19 cellular contexts compared by ENCODE assay signal in genomic region chr10:43964486-43964885, GRCh38.
DNase-seq lines count a peak whose midpoint lies in the region; ATAC-seq and TF ChIP-seq lines count a peak whose summit lies in the region.
"Had no signal": no experiment of that assay in that cellular context is flagged by ENCODE, and none has a peak within 500 bp of the region (broad histone marks: within the 10 kb centered on the region; RNA-seq: fewer than 3 reads in every experiment).

No MANE protein-coding gene starts in this region.

- H3K9me3 ChIP-seq in BLaER1 (no peaks in the 10 kb centered on the region), lung (ENCODE audit: control insufficient read depth in 2 of 2, insufficient read depth in 1 of 2, low read length in 1 of 2) (peaks cover 0 to 2% of the 10 kb centered on the region in 2 donors)
- H3K9me3 ChIP-seq: HAP-1 had no signal

- no peak overlapping the region for H3K27ac Mint-ChIP-seq in activated T-helper 2 cell treated with anti-CD3 and anti-CD28 coated beads, Interferon-gamma antibody, Interleukin-2, Interleukin-4, amounts not matched to agents 10 μg/mL and 5 μg/mL and 100 μg/mL, durations not matched to agents 14 hours and 24 hours and 36 hours
- no peak overlapping the region for H3K27ac Mint-ChIP-seq in naive thymus-derived CD8-positive, alpha-beta T cell
- H3K27ac Mint-ChIP-seq: activated CD8-positive, alpha-beta T cell treated with anti-CD3 and anti-CD28 coated beads, Interleukin-2, amount 10 ng/mL, durations not matched to agents 7 days and 5 days; activated T-cell treated with anti-CD3 and anti-CD28 coated beads, Interleukin-2, amount 50 U/mL, for 24 hours; CD4-positive, CD25-positive, alpha-beta regulatory T cell had no signal

- peak; percentile 2 for DNase-seq in activated T-helper 2 cell treated with anti-CD3 and anti-CD28 coated beads, Interferon-gamma antibody, Interleukin-2, Interleukin-4, amounts not matched to agents 10 μg/mL and 5 μg/mL and 100 μg/mL, durations not matched to agents 14 hours and 24 hours and 36 hours (ENCODE audit: low spot score)
- DNase-seq in lung (ENCODE audit: low spot score) (peak; percentile 13), kidney tubule cell (ENCODE audit: low spot score) (no peak), NCI-H526 (lab: John Stamatoyannopoulos, UW) (no peak)
- peak; percentile 14 for DNase-seq in stimulated activated CD8-positive, alpha-beta memory T cell treated with anti-CD3 and anti-CD28 coated beads, Interleukin-4, amount 100 ng/mL, for 48 hours
- no peak for DNase-seq in naive thymus-derived CD8-positive, alpha-beta T cell
- DNase-seq: activated CD8-positive, alpha-beta T cell treated with anti-CD3 and anti-CD28 coated beads, Interleukin-2, amount 10 ng/mL, durations not matched to agents 7 days and 5 days; activated T-cell treated with anti-CD3 and anti-CD28 coated beads, Interleukin-2, amount 50 U/mL, for 24 hours; CD4-positive, CD25-positive, alpha-beta regulatory T cell; EL; mesendoderm; NCI-H1694; NCI-H2171; NCI-H510A treated with DMSO at 0.1 percent for 48 hours had no signal

- H3K4me3 ChIP-seq in BLaER1 (no peak overlapping the region), lung (no peak overlapping the region)
- H3K4me3 ChIP-seq: HAP-1 had no signal

- peaks cover 35% of the 10 kb centered on the region for H3K27me3 Mint-ChIP-seq in activated T-helper 2 cell treated with anti-CD3 and anti-CD28 coated beads, Interferon-gamma antibody, Interleukin-2, Interleukin-4, amounts not matched to agents 10 μg/mL and 5 μg/mL and 100 μg/mL, durations not matched to agents 14 hours and 24 hours and 36 hours (ENCODE audit: low read depth)
- peaks cover 3 to 25% (median 13%) of the 10 kb centered on the region in 5 donors for H3K27me3 Mint-ChIP-seq in naive thymus-derived CD8-positive, alpha-beta T cell
- H3K27me3 Mint-ChIP-seq: CD4-positive, CD25-positive, alpha-beta regulatory T cell had no signal

- H3K4me1 Mint-ChIP-seq in activated T-helper 2 cell treated with anti-CD3 and anti-CD28 coated beads, Interferon-gamma antibody, Interleukin-2, Interleukin-4, amounts not matched to agents 10 μg/mL and 5 μg/mL and 100 μg/mL, durations not matched to agents 14 hours and 24 hours and 36 hours (ENCODE audit: low read depth), result peaks cover 3% of the 10 kb centered on the region
- H3K4me1 Mint-ChIP-seq in naive thymus-derived CD8-positive, alpha-beta T cell, result peaks cover 5 to 15% (median 10%) of the 10 kb centered on the region in 4 donors

- POLR2A ChIA-PET in naive thymus-derived CD8-positive, alpha-beta T cell (lab: Charles Lee), result no interaction called here

- no peak overlapping the region for H3K4me3 Mint-ChIP-seq in activated T-helper 2 cell treated with anti-CD3 and anti-CD28 coated beads, Interferon-gamma antibody, Interleukin-2, Interleukin-4, amounts not matched to agents 10 μg/mL and 5 μg/mL and 100 μg/mL, durations not matched to agents 14 hours and 24 hours and 36 hours (ENCODE audit: low read depth)
- no peak overlapping the region for H3K4me3 Mint-ChIP-seq in naive thymus-derived CD8-positive, alpha-beta T cell
- H3K4me3 Mint-ChIP-seq: activated CD8-positive, alpha-beta T cell treated with anti-CD3 and anti-CD28 coated beads, Interleukin-2, amount 10 ng/mL, durations not matched to agents 7 days and 5 days; activated T-cell treated with anti-CD3 and anti-CD28 coated beads, Interleukin-2, amount 50 U/mL, for 24 hours; CD4-positive, CD25-positive, alpha-beta regulatory T cell had no signal

- H3K27me3 ChIP-seq in BLaER1, result peaks cover 22% of the 10 kb centered on the region
- no peaks in the 10 kb centered on the region for H3K27me3 ChIP-seq in lung (ENCODE audit: control insufficient read depth, insufficient read depth)

- H3K4me1 ChIP-seq in BLaER1 (peaks cover 35% of the 10 kb centered on the region), lung (ENCODE audit: control insufficient read depth in 2 of 2, insufficient read depth in 2 of 2, low read length in 2 of 2) (peaks cover 0 to 17% of the 10 kb centered on the region in 2 donors)
- H3K4me1 ChIP-seq: HAP-1 had no signal

- no peak for TF ChIP-seq CTCF in lung (IDR thresholded peaks at IDR 0.05; ENCODE audit: control extremely low read depth, extremely low read depth)

- H3K9me3 Mint-ChIP-seq in activated T-helper 2 cell treated with anti-CD3 and anti-CD28 coated beads, Interferon-gamma antibody, Interleukin-2, Interleukin-4, amounts not matched to agents 10 μg/mL and 5 μg/mL and 100 μg/mL, durations not matched to agents 14 hours and 24 hours and 36 hours, result no peaks in the 10 kb centered on the region
- no peaks in the 10 kb centered on the region for H3K9me3 Mint-ChIP-seq in naive thymus-derived CD8-positive, alpha-beta T cell
- H3K9me3 Mint-ChIP-seq: activated T-cell treated with anti-CD3 and anti-CD28 coated beads, Interleukin-2, amount 50 U/mL, for 24 hours had no signal

- H3K27ac ChIP-seq in BLaER1 (no peak overlapping the region), lung (ENCODE audit: low read depth in 1 of 2, low read length in 1 of 2) (peak overlapping the region; percentile 10 to 57)

- H3K4me2 ChIP-seq in BLaER1, result peak overlapping the region; percentile 82

- ATAC-seq in lung (ENCODE audit: insufficient read depth, low FRiP score), result no peak
- no peak for ATAC-seq in GM21526 (IDR thresholded peaks at IDR 0.05; ENCODE audit: low FRiP score, unreplicated experiment)
- ATAC-seq in naive thymus-derived CD8-positive, alpha-beta T cell, result no peak
- ATAC-seq: activated CD4-positive, CD25-positive, alpha-beta regulatory T cell treated with anti-CD3 and anti-CD28 coated beads, Interleukin-2, amount 50 U/mL, for 24 hours; Panc1 had no signal

- H3K9ac ChIP-seq in BLaER1, result no peak overlapping the region

- H4K20me1 ChIP-seq in BLaER1, result peaks cover 5% of the 10 kb centered on the region; the same call in 1 of the 2 replicates

- 76 to 79% methylated on average over 5 of the region's 5 CpGs for WGBS in lung, 2 donors

- H3K36me3 Mint-ChIP-seq in activated T-helper 2 cell treated with anti-CD3 and anti-CD28 coated beads, Interferon-gamma antibody, Interleukin-2, Interleukin-4, amounts not matched to agents 10 μg/mL and 5 μg/mL and 100 μg/mL, durations not matched to agents 14 hours and 24 hours and 36 hours (ENCODE audit: low read depth), result no peaks in the 10 kb centered on the region
- no peaks in the 10 kb centered on the region for H3K36me3 Mint-ChIP-seq in naive thymus-derived CD8-positive, alpha-beta T cell
- H3K36me3 Mint-ChIP-seq: CD4-positive, CD25-positive, alpha-beta regulatory T cell had no signal

- intact Hi-C loops in activated T-helper 2 cell treated with anti-CD3 and anti-CD28 coated beads, Interferon-gamma antibody, Interleukin-2, Interleukin-4, amounts not matched to agents 10 μg/mL and 5 μg/mL and 100 μg/mL, durations not matched to agents 14 hours and 24 hours and 36 hours (cut with micrococcal nuclease), result no loop called here

- no peaks in the 10 kb centered on the region for H3K36me3 ChIP-seq in BLaER1
- no peaks in the 10 kb centered on the region for H3K36me3 ChIP-seq in lung (ENCODE audit: control insufficient read depth in 2 of 2, insufficient read depth in 2 of 2, low read length in 2 of 2)
- H3K36me3 ChIP-seq: HAP-1 had no signal

Comparison
In these comparisons a context has a peak if more than half of its experiments do, and no peak if none do; other contexts are left out.
1. DNase-seq: peak in activated T-helper 2 cell treated with anti-CD3 and anti-CD28 coated beads, Interferon-gamma antibody, Interleukin-2, Interleukin-4, amounts not matched to agents 10 μg/mL and 5 μg/mL and 100 μg/mL, durations not matched to agents 14 hours and 24 hours and 36 hours (single experiment), lung (single experiment) and stimulated activated CD8-positive, alpha-beta memory T cell treated with anti-CD3 and anti-CD28 coated beads, Interleukin-4, amount 100 ng/mL, for 48 hours (single experiment); none in kidney tubule cell (single experiment), naive thymus-derived CD8-positive, alpha-beta T cell (0 of 10) and NCI-H526 (0 of 2).